ENCODE assay signal across 8 cellular contexts in the genomic region with DNA sequence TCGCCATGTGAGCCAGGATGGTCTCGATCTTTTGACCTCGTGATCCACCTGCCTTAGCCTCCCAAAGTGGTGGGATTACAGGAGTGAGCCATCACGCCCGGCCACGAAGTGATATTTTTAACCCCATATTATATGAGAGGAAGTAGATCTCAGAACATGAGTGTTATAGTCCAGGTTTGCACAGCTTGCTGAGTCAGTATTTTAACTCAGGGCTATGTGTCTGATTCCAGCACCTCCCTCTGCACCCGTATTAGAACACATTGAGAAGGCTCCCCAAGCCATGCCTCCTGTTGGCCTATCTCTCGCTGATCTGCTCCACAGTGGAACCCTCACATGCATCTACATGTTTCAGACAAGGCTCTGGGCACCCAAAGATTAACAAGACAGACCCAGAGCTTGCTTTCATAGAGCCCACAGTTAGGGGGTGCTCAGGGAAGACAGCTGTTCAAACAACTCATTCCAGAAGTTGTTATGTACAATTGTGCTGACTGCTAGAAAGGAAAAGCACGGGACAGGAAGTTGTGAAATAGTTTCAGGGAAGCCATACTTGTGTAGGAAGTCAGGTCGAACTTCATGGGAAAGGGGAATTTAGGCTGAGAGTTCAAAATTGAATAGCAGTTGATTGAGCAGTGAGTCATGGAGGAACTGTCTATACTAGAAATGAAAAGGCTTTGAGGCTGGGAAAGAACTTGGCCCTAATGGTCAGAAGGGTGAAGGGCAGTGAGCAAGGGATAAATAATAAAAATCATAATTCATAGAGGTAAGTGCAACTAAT. TPM values are rescaled to one million over a fixed set of nuclear protein-coding genes. Genes with fewer than 3 reads are reported as not detected.
DNase-seq lines count a peak whose midpoint lies in the region; ATAC-seq and TF ChIP-seq lines count a peak whose summit lies in the region.

No MANE protein-coding gene starts in this region.

- no peaks in the 10 kb centered on the region for H3K36me3 ChIP-seq in skeletal muscle satellite cell (ENCODE audit: insufficient read depth, low read length)

- H3K9me3 ChIP-seq in skeletal muscle satellite cell (replicated peaks; ENCODE audit: low read length): no peaks in the 10 kb centered on the region

- peak; percentile 41 for DNase-seq in HFFc6
- DNase-seq in T-helper 2 cell treated with Interferon-gamma antibody and Interleukin-4, amounts not matched to agents 5 μg/mL and 100 μg/mL, for 36 hours (ENCODE audit: low spot score): peak; percentile 34
- peak; percentile 83 for DNase-seq in glomerular endothelial cell (ENCODE audit: extremely low read depth, low read depth, low spot score)
- no peak for DNase-seq in NAMALWA (ENCODE audit: low spot score)
- no peak for DNase-seq in caudate nucleus (lab: John Stamatoyannopoulos, UW)

- H3K4me2 ChIP-seq in skeletal muscle satellite cell (ENCODE audit: low read length): peak overlapping the region; percentile 23

- ATAC-seq in GM21619 (IDR thresholded peaks at IDR 0.05; ENCODE audit: unreplicated experiment) (no peak), GM21423 (IDR thresholded peaks at IDR 0.05; ENCODE audit: unreplicated experiment) (no peak)

- TF ChIP-seq CTCF in HFFc6 (IDR thresholded peaks at IDR 0.05): no peak; the same call in 1 of the 2 replicates

- no peak overlapping the region for H3K27ac ChIP-seq in caudate nucleus (ENCODE audit: low read depth, low read length)

- peaks cover 8% of the 10 kb centered on the region for H3K4me1 ChIP-seq in skeletal muscle satellite cell (ENCODE audit: control insufficient read depth, insufficient read depth, low read length)

- H3K27ac Mint-ChIP-seq in HFFc6: peak overlapping the region; percentile 66
- peak overlapping the region; percentile 58 for H3K27ac Mint-ChIP-seq in T-helper 2 cell treated with Interferon-gamma antibody and Interleukin-4, amounts not matched to agents 5 μg/mL and 100 μg/mL, for 36 hours

- peaks cover 17% of the 10 kb centered on the region for H3K27me3 ChIP-seq in skeletal muscle satellite cell (ENCODE audit: control insufficient read depth, insufficient read depth, low read length)

- H3K9me3 Mint-ChIP-seq in HFFc6: no peaks in the 10 kb centered on the region
- H3K9me3 Mint-ChIP-seq in T-helper 2 cell treated with Interferon-gamma antibody and Interleukin-4, amounts not matched to agents 5 μg/mL and 100 μg/mL, for 36 hours: peaks cover 3% of the 10 kb centered on the region

- peaks cover 17% of the 10 kb centered on the region for H3K4me1 Mint-ChIP-seq in HFFc6 (ENCODE audit: low read depth)
- peaks cover 12% of the 10 kb centered on the region for H3K4me1 Mint-ChIP-seq in T-helper 2 cell treated with Interferon-gamma antibody and Interleukin-4, amounts not matched to agents 5 μg/mL and 100 μg/mL, for 36 hours (ENCODE audit: low read depth)

- no peaks in the 10 kb centered on the region for H3K36me3 Mint-ChIP-seq in HFFc6 (ENCODE audit: low read depth)
- H3K36me3 Mint-ChIP-seq in T-helper 2 cell treated with Interferon-gamma antibody and Interleukin-4, amounts not matched to agents 5 μg/mL and 100 μg/mL, for 36 hours (ENCODE audit: low read depth): peaks cover 3% of the 10 kb centered on the region

- H3K4me3 ChIP-seq in skeletal muscle satellite cell (ENCODE audit: low read length): no peak overlapping the region

- H3K4me3 Mint-ChIP-seq in HFFc6: peak overlapping the region; percentile 1; the same call in 1 of the 2 replicates
- H3K4me3 Mint-ChIP-seq in T-helper 2 cell treated with Interferon-gamma antibody and Interleukin-4, amounts not matched to agents 5 μg/mL and 100 μg/mL, for 36 hours: peak overlapping the region; percentile 13

- H3K9ac ChIP-seq in skeletal muscle satellite cell (ENCODE audit: low read depth, low read length): no peak overlapping the region

- H3K27me3 Mint-ChIP-seq in HFFc6 (ENCODE audit: insufficient read depth): peaks cover 25% of the 10 kb centered on the region
- H3K27me3 Mint-ChIP-seq in T-helper 2 cell treated with Interferon-gamma antibody and Interleukin-4, amounts not matched to agents 5 μg/mL and 100 μg/mL, for 36 hours (ENCODE audit: low read depth): peaks cover 11% of the 10 kb centered on the region

RNA-seq across cellular contexts. Expression of a gene that starts 49.3 kb away (rescaled TPM):
- 10 to 100 TPM; 25.7 to 31.1 (median 27.1) TPM for total RNA-seq in HFFc6 (2021; fragmentation: NEBNext Ultra II Directional; extraction: Animal tissue kit (Norgen Biotek cat#: 25700))
- total RNA-seq in glomerular endothelial cell: 22.5 and 33.0 TPM in 2 replicates
- 29.5 and 55.0 TPM in 2 replicates for total RNA-seq in skeletal muscle satellite cell (2012; rRNA removed)

Comparison
In these comparisons a context has a peak if more than half of its experiments do, and no peak if none do; other contexts are left out.
1. DNase-seq: peak in HFFc6 (single experiment), T-helper 2 cell treated with Interferon-gamma antibody and Interleukin-4, amounts not matched to agents 5 μg/mL and 100 μg/mL, for 36 hours (single experiment) and glomerular endothelial cell (single experiment); none in NAMALWA (single experiment) and caudate nucleus (0 of 61).